8 cellular contexts compared by ENCODE assay signal in genomic region chr4:88823058-88823919, GRCh38.
DNase-seq lines count a peak whose midpoint lies in the region; ATAC-seq and TF ChIP-seq lines count a peak whose summit lies in the region.

No MANE protein-coding gene starts in this region.

- peaks cover 9% of the 10 kb centered on the region for H3K4me1 ChIP-seq in SJSA1 (replicated peaks)
- H3K4me1 ChIP-seq in tibial nerve: peaks cover 0 to 43% (median 12%) of the 10 kb centered on the region in 4 donors

- H3K27me3 ChIP-seq in SJSA1 (replicated peaks): no peaks in the 10 kb centered on the region
- H3K27me3 ChIP-seq in tibial nerve: no peaks in the 10 kb centered on the region

- intact Hi-C loops in Right ventricle myocardium inferior (cut with DNase I): loop anchor here (5.0 kb wide), 1 partner anchor 289 kb away; the partner anchor contains the start of gene TIGD2

- peak; percentile 30 to 69 for TF ChIP-seq POLR2A in tibial nerve (IDR thresholded peaks at IDR 0.05)

- peak overlapping the region; percentile 39 for H3K4me3 ChIP-seq in Jurkat, Clone E6-1 (ENCODE audit: low read length)
- H3K4me3 ChIP-seq in SJSA1: peak overlapping the region; percentile 43
- peak overlapping the region; percentile 42 to 64 (median 58) for H3K4me3 ChIP-seq in tibial nerve

- no peaks in the 10 kb centered on the region for H3K9me3 Mint-ChIP-seq in activated naive CD8-positive, alpha-beta T cell treated with anti-CD3 and anti-CD28 coated beads for 36 hours
- H3K9me3 Mint-ChIP-seq in osteocyte (ENCODE audit: unreplicated experiment): no peaks in the 10 kb centered on the region

- H3K27me3 Mint-ChIP-seq in activated naive CD8-positive, alpha-beta T cell treated with anti-CD3 and anti-CD28 coated beads for 36 hours: no peaks in the 10 kb centered on the region
- H3K27me3 Mint-ChIP-seq in osteocyte (ENCODE audit: unreplicated experiment): no peaks in the 10 kb centered on the region

- H3K4me1 Mint-ChIP-seq in activated naive CD8-positive, alpha-beta T cell treated with anti-CD3 and anti-CD28 coated beads for 36 hours: peaks cover 11% of the 10 kb centered on the region
- peaks cover 30% of the 10 kb centered on the region for H3K4me1 Mint-ChIP-seq in osteocyte (ENCODE audit: unreplicated experiment)

- H3K36me3 Mint-ChIP-seq in activated naive CD8-positive, alpha-beta T cell treated with anti-CD3 and anti-CD28 coated beads for 36 hours: no peaks in the 10 kb centered on the region
- H3K36me3 Mint-ChIP-seq in osteocyte (ENCODE audit: unreplicated experiment): no peaks in the 10 kb centered on the region

- peak; percentile 67 to 89 for TF ChIP-seq EP300 in tibial nerve (IDR thresholded peaks at IDR 0.05)

- H3K36me3 ChIP-seq in SJSA1 (no peaks in the 10 kb centered on the region), tibial nerve (no peaks in the 10 kb centered on the region)

- 0 to 1% methylated on average over 16 of the region's 16 CpGs for WGBS in tibial nerve, 2 donors

- H3K4me3 Mint-ChIP-seq in activated naive CD8-positive, alpha-beta T cell treated with anti-CD3 and anti-CD28 coated beads for 36 hours: peak overlapping the region; percentile 85
- peak overlapping the region; percentile 85 for H3K4me3 Mint-ChIP-seq in osteocyte (ENCODE audit: unreplicated experiment)

- DNase-seq in DMS79 treated with DMSO at 0.1 percent for 48 hours (lab: John Stamatoyannopoulos, UW) (peak; percentile 79), SJSA1 (ENCODE audit: low read depth in 1 of 2, low spot score in 2 of 2) (peak; percentile 74 to 80), Right ventricle myocardium inferior (ENCODE audit: missing footprints) (peak; percentile 92), osteocyte (ENCODE audit: extremely low spot score, unreplicated experiment) (peak; percentile 92), tibial nerve (ENCODE audit: low spot score in 2 of 2) (peak; percentile 73 to 85)
- DNase-seq in Jurkat, Clone E6-1 (ENCODE audit: low read depth, low spot score): peak; percentile 45
- peak; percentile 64 for DNase-seq in activated naive CD8-positive, alpha-beta T cell treated with anti-CD3 and anti-CD28 coated beads for 36 hours

- H3K27ac ChIP-seq in SJSA1 (peak overlapping the region; percentile 91), tibial nerve (peak overlapping the region; percentile 81 to 96 (median 86))

- H3K9me3 ChIP-seq in SJSA1 (replicated peaks) (no peaks in the 10 kb centered on the region), tibial nerve (no peaks in the 10 kb centered on the region)

- no peak for TF ChIP-seq CTCF in osteocyte (IDR thresholded peaks at IDR 0.05)
- peak in 1 of 5 experiments; percentile 10 for TF ChIP-seq CTCF in tibial nerve (IDR thresholded peaks at IDR 0.05)

- ATAC-seq in GM21786 (IDR thresholded peaks at IDR 0.05; ENCODE audit: unreplicated experiment): peak; percentile 93
- peak; percentile 99 for ATAC-seq in Right ventricle myocardium inferior

- peak overlapping the region; percentile 88 for H3K27ac Mint-ChIP-seq in activated naive CD8-positive, alpha-beta T cell treated with anti-CD3 and anti-CD28 coated beads for 36 hours
- peak overlapping the region; percentile 97 for H3K27ac Mint-ChIP-seq in osteocyte (ENCODE audit: unreplicated experiment)

Comparison
In these comparisons a context has a peak if more than half of its experiments do, and no peak if none do; other contexts are left out.
1. Peak in every context shown above with its lines: DNase-seq, ATAC-seq, H3K4me3 ChIP-seq and H3K27ac ChIP-seq.